ENCODE assay signal across 22 cellular contexts in the genomic region with DNA sequence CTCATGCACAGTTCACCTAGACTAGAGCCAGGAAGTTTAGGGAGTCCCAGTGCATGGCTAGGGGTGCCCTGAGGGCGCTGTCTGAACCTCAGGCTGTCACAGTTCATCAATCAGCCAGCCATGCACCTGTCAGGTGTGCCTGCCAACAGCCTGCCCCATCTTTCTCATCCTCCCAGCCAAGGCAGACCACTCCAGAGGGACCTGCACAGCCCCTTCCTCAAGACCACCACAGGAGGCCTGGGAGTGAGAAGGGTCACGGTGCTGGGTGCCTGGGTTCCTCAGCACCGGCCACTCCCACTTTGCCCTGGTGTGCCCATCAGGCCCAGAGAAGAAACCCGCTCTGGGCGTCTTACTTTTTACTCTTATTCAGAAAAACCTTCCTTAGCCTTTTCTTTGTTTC. TPM values are rescaled to one million over a fixed set of nuclear protein-coding genes. Genes with fewer than 3 reads are reported as not detected.
DNase-seq lines count a peak whose midpoint lies in the region; ATAC-seq, FAIRE-seq and TF ChIP-seq lines count a peak whose summit lies in the region.
"Had no signal": no experiment of that assay in that cellular context is flagged by ENCODE, and none has a peak within 500 bp of the region (broad histone marks: within the 10 kb centered on the region; RNA-seq: fewer than 3 reads in every experiment).

No MANE protein-coding gene starts in this region.

- peaks cover 5 to 42% (median 36%) of the 10 kb centered on the region in 4 experiments for H3K27me3 ChIP-seq in H1 (replicated peaks in 1 of 4; ENCODE audit: control insufficient read depth in 3 of 4, extremely low read depth in 1 of 4, insufficient read depth in 3 of 4, low read length in 3 of 4)
- H3K27me3 ChIP-seq: esophagus muscularis mucosa, gastrocnemius medialis had no signal

- FAIRE-seq in H1 (lab: Jason Lieb, UNC), result no peak

- intact Hi-C loops in Calu3 (cut with micrococcal nuclease; ENCODE audit: unreplicated experiment) (no loop called here), head of caudate nucleus (cut with DNase I) (no loop called here)

- H3K4me1 Mint-ChIP-seq in activated naive CD8-positive, alpha-beta T cell (ENCODE audit: low read depth), result peaks cover 8% of the 10 kb centered on the region
- peaks cover 8% of the 10 kb centered on the region for H3K4me1 Mint-ChIP-seq in activated naive CD8-positive, alpha-beta T cell treated with anti-CD3 and anti-CD28 coated beads, Interleukin-2, amount 50 U/mL, for 24 hours
- H3K4me1 Mint-ChIP-seq in T-helper 17 cell (peaks cover 10% of the 10 kb centered on the region), Calu3 (ENCODE audit: low read depth, unreplicated experiment) (peaks cover 21% of the 10 kb centered on the region)
- peaks cover 7% of the 10 kb centered on the region for H3K4me1 Mint-ChIP-seq in stimulated activated effector memory CD8-positive, alpha-beta T cell treated with anti-CD3 and anti-CD28 coated beads, Interleukin-12 subunit alpha, Interleukin-12 subunit beta, amount 100 ng/mL, for 72 hours

- TF ChIP-seq CTCF in H1 (IDR thresholded peaks at IDR 0.05; ENCODE audit: control extremely low read depth in 1 of 3, insufficient read depth in 1 of 3, low read depth in 1 of 3, low read length in 3 of 3) (no peak), Calu3 (IDR thresholded peaks at IDR 0.05; ENCODE audit: unreplicated experiment) (no peak)

- no peak overlapping the region for H3K4me3 ChIP-seq in H1 (ENCODE audit: extremely low read depth in 1 of 4, insufficient read depth in 2 of 4, low read depth in 3 of 4, low read length in 4 of 4)
- H3K4me3 ChIP-seq: gastrocnemius medialis had no signal

- no peak overlapping the region for H2BK5ac ChIP-seq in H1 (ENCODE audit: low read depth, low read length)

- POLR2A ChIA-PET in H1 (lab: Charles Lee; ENCODE audit: partially characterized antibody), result interaction anchor here (4.2 to 4.5 kb wide), 2 partner anchors 8 to 37 kb away, joined by 22 to 27 read pairs; no protein-coding TSS in a partner anchor

- no peaks in the 10 kb centered on the region for H3K9me3 Mint-ChIP-seq in activated naive CD8-positive, alpha-beta T cell (ENCODE audit: low read depth)
- no peaks in the 10 kb centered on the region for H3K9me3 Mint-ChIP-seq in activated naive CD8-positive, alpha-beta T cell treated with anti-CD3 and anti-CD28 coated beads, Interleukin-2, amount 50 U/mL, for 24 hours
- no peaks in the 10 kb centered on the region for H3K9me3 Mint-ChIP-seq in stimulated activated effector memory CD8-positive, alpha-beta T cell treated with anti-CD3 and anti-CD28 coated beads, Interleukin-12 subunit alpha, Interleukin-12 subunit beta, amount 100 ng/mL, for 72 hours
- no peaks in the 10 kb centered on the region for H3K9me3 Mint-ChIP-seq in Calu3 (ENCODE audit: low read depth, unreplicated experiment)

- H2AFZ ChIP-seq in H1 (ENCODE audit: low read length), result no peak overlapping the region

- no peak for ATAC-seq in activated naive CD8-positive, alpha-beta T cell treated with anti-CD3 and anti-CD28 coated beads, Interleukin-2, amount 50 U/mL, for 24 hours
- ATAC-seq in T-helper 17 cell, result no peak
- ATAC-seq in stimulated activated effector memory CD8-positive, alpha-beta T cell treated with anti-CD3 and anti-CD28 coated beads, Interleukin-12 subunit alpha, Interleukin-12 subunit beta, amount 100 ng/mL, for 72 hours, result no peak
- ATAC-seq: gastrocnemius medialis had no signal

- H2BK120ac ChIP-seq in H1 (replicated peaks; ENCODE audit: low read depth, low read length), result no peak overlapping the region

- TF ChIP-seq RAD21 in H1 (IDR thresholded peaks at IDR 0.05 in 1 of 2, conservative IDR thresholded peaks at IDR 0.05 in 1 of 2; ENCODE audit: low read depth in 2 of 2, low read length in 2 of 2), result no peak

- no peak overlapping the region for H2BK12ac ChIP-seq in H1 (ENCODE audit: low read depth, low read length)

- H3K4me1 ChIP-seq in H1 (replicated peaks in 1 of 4; ENCODE audit: control insufficient read depth in 3 of 4, insufficient read depth in 4 of 4, low read length in 3 of 4), result peaks cover 0 to 18% (median 12%) of the 10 kb centered on the region in 4 experiments; a peak in 6 of 7 replicates

- no peak overlapping the region for H3K27ac ChIP-seq in H1 (ENCODE audit: low read depth, low read length)
- H3K27ac ChIP-seq: C4-2B, esophagus muscularis mucosa had no signal

- no peak overlapping the region for H4K5ac ChIP-seq in H1 (ENCODE audit: insufficient read length, low read depth, low read length)

- H3K23ac ChIP-seq in H1 (ENCODE audit: insufficient read length), result no peak overlapping the region

- TF ChIP-seq EP300 in H1 (IDR thresholded peaks at IDR 0.05; ENCODE audit: borderline replicate concordance in 1 of 2, low read depth in 2 of 2, low read length in 2 of 2), result no peak

- H4K20me1 ChIP-seq in H1 (replicated peaks in 1 of 2; ENCODE audit: control insufficient read depth in 1 of 2, insufficient read depth in 2 of 2, low read length in 2 of 2), result peaks cover 3 to 12% of the 10 kb centered on the region in 2 experiments

- no peaks in the 10 kb centered on the region for H3K36me3 Mint-ChIP-seq in activated naive CD8-positive, alpha-beta T cell
- H3K36me3 Mint-ChIP-seq in activated naive CD8-positive, alpha-beta T cell treated with anti-CD3 and anti-CD28 coated beads, Interleukin-2, amount 50 U/mL, for 24 hours (ENCODE audit: low read depth), result no peaks in the 10 kb centered on the region
- H3K36me3 Mint-ChIP-seq in T-helper 17 cell (ENCODE audit: low read depth), result no peaks in the 10 kb centered on the region
- peaks cover 2% of the 10 kb centered on the region for H3K36me3 Mint-ChIP-seq in stimulated activated effector memory CD8-positive, alpha-beta T cell treated with anti-CD3 and anti-CD28 coated beads, Interleukin-12 subunit alpha, Interleukin-12 subunit beta, amount 100 ng/mL, for 72 hours
- H3K36me3 Mint-ChIP-seq in Calu3 (ENCODE audit: insufficient read depth, unreplicated experiment), result peaks cover 27% of the 10 kb centered on the region

- H3K79me2 ChIP-seq in H1 (ENCODE audit: control insufficient read depth in 1 of 2, insufficient read depth in 2 of 2, low read length in 2 of 2), result no peaks in the 10 kb centered on the region

- H3K4ac ChIP-seq in H1 (replicated peaks; ENCODE audit: insufficient read length, low read depth, low read length), result peak overlapping the region; percentile 7

- no peak overlapping the region for H3K56ac ChIP-seq in H1 (replicated peaks; ENCODE audit: insufficient read length, low read depth, low read length)

- no peak for TF ChIP-seq POLR2A in H1 (IDR thresholded peaks at IDR 0.05; ENCODE audit: control extremely low read depth in 1 of 2, low read depth in 2 of 2, low read length in 2 of 2)

- DNase-seq in activated naive CD8-positive, alpha-beta T cell treated with anti-CD3 and anti-CD28 coated beads, Interleukin-2, amount 50 U/mL, for 24 hours, result no peak
- DNase-seq in T-helper 17 cell (no peak), H1 (ENCODE audit: low read depth in 1 of 2, low spot score in 2 of 2) (no peak), Calu3 (no peak), NCI-H1930 (lab: John Stamatoyannopoulos, UW) (no peak), head of caudate nucleus (no peak)
- DNase-seq in stimulated activated effector memory CD8-positive, alpha-beta T cell treated with anti-CD3 and anti-CD28 coated beads, Interleukin-12 subunit alpha, Interleukin-12 subunit beta, amount 100 ng/mL, for 72 hours (ENCODE audit: low spot score in 2 of 2), result no peak
- DNase-seq: activated effector memory CD4-positive, alpha-beta T cell treated with anti-CD3 and anti-CD28 coated beads, Interleukin-2, amount 50 U/mL, for 16 hours; aorta; central memory CD4-positive, alpha-beta T cell; DND-41; H7; Kasumi-1; kidney glomerular epithelial cell; mammary epithelial cell; NCI-H2029 treated with DMSO at 0.1 percent for 48 hours; NCI-H446; NK-92 treated with Interleukin-12 subunit alpha and Interleukin-12 subunit beta, amount 100 ng/mL, for 24 hours had no signal

- H2BK20ac ChIP-seq in H1 (ENCODE audit: low read length), result no peak overlapping the region

- CTCF ChIA-PET in H1 (lab: Charles Lee; ENCODE audit: partially characterized antibody), result interaction anchor here (0.6 to 8.2 kb wide), 10 partner anchors 9 to 116 kb away, joined by 3 to 81 read pairs (median 4); partner anchors contain the start of gene ATP6V1F
- CTCF ChIA-PET in Calu3 (lab: Charles Lee), result no interaction called here

- peak overlapping the region; percentile 84 for H3K4me3 Mint-ChIP-seq in activated naive CD8-positive, alpha-beta T cell
- H3K4me3 Mint-ChIP-seq in activated naive CD8-positive, alpha-beta T cell treated with anti-CD3 and anti-CD28 coated beads, Interleukin-2, amount 50 U/mL, for 24 hours, result no peak overlapping the region
- H3K4me3 Mint-ChIP-seq in T-helper 17 cell, result peak overlapping the region; percentile 83
- H3K4me3 Mint-ChIP-seq in stimulated activated effector memory CD8-positive, alpha-beta T cell treated with anti-CD3 and anti-CD28 coated beads, Interleukin-12 subunit alpha, Interleukin-12 subunit beta, amount 100 ng/mL, for 72 hours, result peak overlapping the region; percentile 68
- H3K4me3 Mint-ChIP-seq in Calu3 (ENCODE audit: low read depth, unreplicated experiment), result no peak overlapping the region

- H3K27me3 Mint-ChIP-seq in activated naive CD8-positive, alpha-beta T cell, result no peaks in the 10 kb centered on the region
- peaks cover 7% of the 10 kb centered on the region for H3K27me3 Mint-ChIP-seq in activated naive CD8-positive, alpha-beta T cell treated with anti-CD3 and anti-CD28 coated beads, Interleukin-2, amount 50 U/mL, for 24 hours
- H3K27me3 Mint-ChIP-seq in T-helper 17 cell (no peaks in the 10 kb centered on the region), Calu3 (ENCODE audit: unreplicated experiment) (peaks cover 7% of the 10 kb centered on the region)

- 78% methylated on average over 5 of the region's 5 CpGs; no CpG with 5 or more reads in 1 of the 2 experiments for WGBS in H1 (ENCODE audit: extremely low coverage in 1 of 2, insufficient coverage in 1 of 2, insufficient read length in 1 of 2, insufficient replicate concordance in 2 of 2, low coverage in 1 of 2, low lambda C conversion rate in 2 of 2, missing lambda C conversion rate in 1 of 2), 2 experiments

- 0 out of 2 replicates have a peak overlapping the region, but pooled peaks have one; percentile 53 for H2BK15ac ChIP-seq in H1 (ENCODE audit: low read length)

- H4K91ac ChIP-seq in H1 (replicated peaks; ENCODE audit: insufficient read length, low read length), result no peak overlapping the region

- H3K4me2 ChIP-seq in H1 (ENCODE audit: insufficient read depth in 1 of 2, low read depth in 2 of 2, low read length in 2 of 2), result no peak overlapping the region

- peaks cover 10% of the 10 kb centered on the region for H3K23me2 ChIP-seq in H1 (ENCODE audit: low read depth, low read length)

- no peak overlapping the region for H3K9ac ChIP-seq in H1 (replicated peaks in 1 of 4; ENCODE audit: extremely low read depth in 1 of 4, low read depth in 3 of 4, low read length in 3 of 4)

- no peak overlapping the region for H2AK5ac ChIP-seq in H1 (ENCODE audit: low read depth, low read length)

- H3K18ac ChIP-seq in H1 (ENCODE audit: extremely low read depth, low read length), result no peak overlapping the region

- no peak overlapping the region for H3K14ac ChIP-seq in H1 (ENCODE audit: insufficient read length)

- H3K36me3 ChIP-seq in H1 (ENCODE audit: control insufficient read depth in 2 of 4, insufficient read depth in 4 of 4, low read length in 3 of 4), result no peaks in the 10 kb centered on the region
- H3K36me3 ChIP-seq: gastrocnemius medialis had no signal

- H3K9me3 ChIP-seq in T-helper 17 cell (ENCODE audit: control insufficient read depth, low read length, poor library complexity, severe bottlenecking) (no peaks in the 10 kb centered on the region), H1 (ENCODE audit: insufficient read depth in 2 of 2, low read depth in 1 of 2, low read length in 1 of 2) (no peaks in the 10 kb centered on the region)
- H3K9me3 ChIP-seq: esophagus muscularis mucosa, gastrocnemius medialis had no signal

- no TSS peak for BruUV-seq in Calu3 (replicated peaks; lab: Mats Ljungman, UMichigan)

- no peak overlapping the region for H4K8ac ChIP-seq in H1 (ENCODE audit: extremely low read depth, insufficient read depth, low read length)

- no peaks in the 10 kb centered on the region; the same call in 1 of the 2 replicates for H3K79me1 ChIP-seq in H1 (ENCODE audit: low read depth, low read length)

- no peak overlapping the region for H3K27ac Mint-ChIP-seq in activated naive CD8-positive, alpha-beta T cell
- H3K27ac Mint-ChIP-seq in activated naive CD8-positive, alpha-beta T cell treated with anti-CD3 and anti-CD28 coated beads, Interleukin-2, amount 50 U/mL, for 24 hours, result no peak overlapping the region
- no peak overlapping the region for H3K27ac Mint-ChIP-seq in T-helper 17 cell
- no peak overlapping the region for H3K27ac Mint-ChIP-seq in stimulated activated effector memory CD8-positive, alpha-beta T cell treated with anti-CD3 and anti-CD28 coated beads, Interleukin-12 subunit alpha, Interleukin-12 subunit beta, amount 100 ng/mL, for 72 hours
- no peak overlapping the region for H3K27ac Mint-ChIP-seq in Calu3 (ENCODE audit: unreplicated experiment)

RNA-seq across cellular contexts. Expression of gene ATP6V1F, which starts 8.4 kb away (rescaled TPM):
- total RNA-seq in T-helper 17 cell (10 to 100 TPM; 62.5 to 68.7 TPM), Calu3 (2022) (104 and 123 TPM in 2 replicates)
- total RNA-seq in H1 (2021; fragmentation: NEBNext Ultra II Directional; extraction: Animal tissue kit (Norgen Biotek cat#: 25700)), result 104 TPM in 2 replicates
- 318 and 344 TPM in 2 replicates for polyA plus RNA-seq in H1 (2011; rRNA removed)
- 227 TPM for polyA plus RNA-seq in H1 (2011; cell fraction: cytosol; rRNA removed)
- 147 TPM for polyA plus RNA-seq in H1 (2011; cell fraction: nucleus; rRNA removed)
- 165 to 195 TPM (median 180 TPM) in 4 replicates for polyA plus RNA-seq in H1 (2012, experiment 1 of 2)
- 412 TPM for polyA plus RNA-seq in H1 (2012, experiment 2 of 2)
- 164 TPM for polyA plus RNA-seq in H1 (2013, experiment 1 of 2)
- 168 TPM for polyA plus RNA-seq in H1 (2013, experiment 2 of 2)
- polyA minus RNA-seq in H1 (2011; rRNA and poly(A)+ RNA removed), result 36.9 and 39.0 TPM in 2 replicates
- polyA minus RNA-seq in H1 (2011; cell fraction: cytosol; rRNA and poly(A)+ RNA removed), result 25.6 TPM
- 35.3 TPM for polyA minus RNA-seq in H1 (2011; cell fraction: nucleus; rRNA and poly(A)+ RNA removed)

RNA-seq across cellular contexts. Expression of gene KCP, which starts 39.5 kb away (rescaled TPM):
- total RNA-seq in T-helper 17 cell, result 1 to 10 TPM in 1 of 2 donors, under 1 TPM in 1; 0.23 to 1.2 TPM
- total RNA-seq in H1 (2021; fragmentation: NEBNext Ultra II Directional; extraction: Animal tissue kit (Norgen Biotek cat#: 25700)), result 1.8 and 2.0 TPM in 2 replicates
- polyA plus RNA-seq in H1 (2011; rRNA removed), result 1.3 and 2.1 TPM in 2 replicates
- polyA plus RNA-seq in H1 (2011; cell fraction: cytosol; rRNA removed), result 1.6 TPM
- polyA plus RNA-seq in H1 (2011; cell fraction: nucleus; rRNA removed), result 8.1 TPM
- polyA plus RNA-seq in H1 (2012, experiment 1 of 2), result 1.1 to 2.3 TPM (median 1.6 TPM) in 4 replicates
- polyA plus RNA-seq in H1 (2012, experiment 2 of 2), result 0.51 TPM
- 1.8 TPM for polyA plus RNA-seq in H1 (2013, experiment 1 of 2)
- 1.5 TPM for polyA plus RNA-seq in H1 (2013, experiment 2 of 2)
- polyA minus RNA-seq in H1 (2011; rRNA and poly(A)+ RNA removed), result 1.1 and 1.4 TPM in 2 replicates
- polyA minus RNA-seq in H1 (2011; cell fraction: cytosol; rRNA and poly(A)+ RNA removed), result 0.59 TPM
- 4.3 TPM for polyA minus RNA-seq in H1 (2011; cell fraction: nucleus; rRNA and poly(A)+ RNA removed)
- 6.8 and 10.6 TPM in 2 replicates for total RNA-seq in Calu3 (2022)

RNA-seq across cellular contexts. Expression of gene FLNC, which starts 40.8 kb away (rescaled TPM):
- under 1 TPM; 0.05 TPM for total RNA-seq in T-helper 17 cell
- total RNA-seq in H1 (2021; fragmentation: NEBNext Ultra II Directional; extraction: Animal tissue kit (Norgen Biotek cat#: 25700)), result 10.7 and 12.0 TPM in 2 replicates
- polyA plus RNA-seq in H1 (2011; rRNA removed), result 1.9 and 3.3 TPM in 2 replicates
- polyA plus RNA-seq in H1 (2011; cell fraction: cytosol; rRNA removed), result 2.3 TPM
- polyA plus RNA-seq in H1 (2011; cell fraction: nucleus; rRNA removed), result 9.5 TPM
- 5.2 to 7.9 TPM (median 6.6 TPM) in 4 replicates for polyA plus RNA-seq in H1 (2012, experiment 1 of 2)
- 5.2 TPM for polyA plus RNA-seq in H1 (2012, experiment 2 of 2)
- polyA plus RNA-seq in H1 (2013, experiment 1 of 2), result 8.3 TPM
- polyA plus RNA-seq in H1 (2013, experiment 2 of 2), result 7.8 TPM
- polyA minus RNA-seq in H1 (2011; rRNA and poly(A)+ RNA removed), result 4.5 and 5.1 TPM in 2 replicates
- 7.1 TPM for polyA minus RNA-seq in H1 (2011; cell fraction: cytosol; rRNA and poly(A)+ RNA removed)
- 5.7 TPM for polyA minus RNA-seq in H1 (2011; cell fraction: nucleus; rRNA and poly(A)+ RNA removed)
- 0.42 and 0.98 TPM in 2 replicates for total RNA-seq in Calu3 (2022)

Comparison
In these comparisons a context has a peak if more than half of its experiments do, and no peak if none do; other contexts are left out.
1. H3K4me3 Mint-ChIP-seq: peak in activated naive CD8-positive, alpha-beta T cell (single experiment), T-helper 17 cell (single experiment) and stimulated activated effector memory CD8-positive, alpha-beta T cell treated with anti-CD3 and anti-CD28 coated beads, Interleukin-12 subunit alpha, Interleukin-12 subunit beta, amount 100 ng/mL, for 72 hours (single experiment); none in activated naive CD8-positive, alpha-beta T cell treated with anti-CD3 and anti-CD28 coated beads, Interleukin-2, amount 50 U/mL, for 24 hours (single experiment) and Calu3 (single experiment).